ENCODE assay signal across 15 cellular contexts in the genomic region with DNA sequence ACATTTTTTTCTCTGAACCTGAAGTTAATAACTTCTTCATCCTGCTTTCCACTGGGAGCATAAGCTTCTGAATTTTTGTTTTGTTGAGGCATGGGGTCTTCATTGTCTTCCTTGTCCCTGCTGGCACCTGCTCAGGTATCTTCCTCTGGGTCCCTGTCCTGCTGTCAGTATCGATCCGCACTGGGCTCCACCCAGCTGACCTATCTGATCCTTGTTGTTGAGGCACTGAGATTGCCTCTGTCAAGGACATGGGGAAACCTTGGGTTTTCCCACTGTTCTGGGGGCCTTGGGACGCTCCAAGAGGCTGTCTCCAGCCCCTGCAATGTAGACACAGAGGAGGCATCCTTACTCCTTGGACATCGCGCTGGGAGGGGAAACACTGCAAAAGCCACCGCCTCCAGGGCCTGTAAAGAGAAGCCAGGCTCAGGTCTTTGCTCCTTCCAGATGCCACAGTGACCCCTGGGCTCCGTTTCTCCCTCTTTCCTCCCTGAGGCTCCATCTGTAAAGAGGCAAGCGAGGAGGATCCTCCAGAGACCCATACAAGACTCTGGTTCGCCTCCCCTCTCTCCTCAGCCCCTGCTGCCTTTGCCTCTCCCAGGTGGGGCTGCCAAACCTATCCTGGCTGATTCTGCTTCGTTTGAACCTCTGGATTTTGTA.
"Had no signal": no experiment of that assay in that cellular context is flagged by ENCODE, and none has a peak within 500 bp of the region (broad histone marks: within the 10 kb centered on the region; RNA-seq: fewer than 3 reads in every experiment).

No MANE protein-coding gene starts in this region.

- ATAC-seq: foreskin keratinocyte, left ventricle myocardium superior, mucosa of descending colon had no signal

- H3K36me3 ChIP-seq: stomach, WERI-Rb-1 had no signal

- H3K4me3 ChIP-seq: dorsolateral prefrontal cortex, mucosa of descending colon, skin epidermis, stomach had no signal

- DNase-seq: activated CD4-positive, alpha-beta T cell treated with anti-CD3 and anti-CD28 coated beads, Interleukin-2, amount 50 U/mL, for 48 hours; amniotic stem cell; dorsolateral prefrontal cortex; foreskin keratinocyte; left ventricle myocardium superior; mucosa of descending colon; naive B cell; right cardiac atrium; stimulated activated CD4-positive, alpha-beta T cell treated with anti-CD3 and anti-CD28 coated beads, Interleukin-15, amount 100 ng/mL, for 24 hours; stimulated activated CD4-positive, alpha-beta T cell treated with anti-CD3 and anti-CD28 coated beads, Interleukin-2, amount 100 ng/mL, for 48 hours; stomach; WERI-Rb-1 had no signal

- FAIRE-seq: colon had no signal

- H3K4me1 ChIP-seq: stomach had no signal

- H3K27ac ChIP-seq: dorsolateral prefrontal cortex, epithelial cell of prostate, foreskin keratinocyte, skin epidermis, stomach, WERI-Rb-1 had no signal

- H3K27me3 ChIP-seq: dorsolateral prefrontal cortex, stomach had no signal

- H3K9me3 ChIP-seq: mucosa of descending colon, stomach had no signal
